Comparison of ENCODE assay signal across 9 cellular contexts in the genomic region with DNA sequence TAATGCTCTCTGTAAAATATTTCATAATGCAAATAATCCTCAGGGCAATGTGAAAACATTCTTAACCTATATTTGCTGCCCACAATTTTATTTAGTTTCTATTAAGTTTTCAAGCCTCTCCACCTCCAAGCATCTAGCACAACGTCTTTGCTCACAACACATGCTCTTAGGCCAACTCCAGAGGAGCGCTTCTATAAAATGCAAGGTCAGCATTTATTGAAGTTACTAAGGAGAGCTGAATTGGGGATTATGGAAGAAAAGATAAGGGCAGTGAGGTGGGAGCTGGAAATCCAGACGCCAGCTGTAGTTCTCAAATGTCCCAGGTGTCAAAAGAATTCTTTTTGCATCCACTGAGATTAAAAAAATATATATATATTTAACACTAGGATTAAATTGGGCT. TPM values are rescaled to one million over a fixed set of nuclear protein-coding genes. Genes with fewer than 3 reads are reported as not detected.
DNase-seq lines count a peak whose midpoint lies in the region; ATAC-seq, FAIRE-seq and TF ChIP-seq lines count a peak whose summit lies in the region.
"Had no signal": no experiment of that assay in that cellular context is flagged by ENCODE, and none has a peak within 500 bp of the region (broad histone marks: within the 10 kb centered on the region; RNA-seq: fewer than 3 reads in every experiment).

No MANE protein-coding gene starts in this region.

- H3K9me3 ChIP-seq in SK-N-SH (no peaks in the 10 kb centered on the region), right cardiac atrium (ENCODE audit: control insufficient read depth, low read length) (no peaks in the 10 kb centered on the region)

- H3K9me2 ChIP-seq in SK-N-SH = no peaks in the 10 kb centered on the region

- DNase-seq in SK-N-SH (peak; percentile 6), right cardiac atrium (no peak), frontal cortex (ENCODE audit: low spot score in 2 of 2) (no peak)

- 39% methylated on average over 3 of the region's 3 CpGs for WGBS in SK-N-SH (ENCODE audit: low lambda C conversion rate)
- 63% methylated on average over 3 of the region's 3 CpGs for WGBS in right cardiac atrium

- POLR2A ChIA-PET in SK-N-SH (lab: Yijun Ruan, JAX) = interaction anchor here (1.6 kb wide), 1 partner anchor 133 kb away, joined by 5 read pairs; no protein-coding TSS in a partner anchor

- no peaks in the 10 kb centered on the region for H4K20me1 ChIP-seq in SK-N-SH (ENCODE audit: insufficient read depth)

- peaks cover 65% of the 10 kb centered on the region for H3K79me2 ChIP-seq in SK-N-SH (ENCODE audit: insufficient read depth)

- TF ChIP-seq RAD21 in SK-N-SH (IDR thresholded peaks at IDR 0.05; ENCODE audit: low read length) = no peak

- FAIRE-seq in frontal cortex (lab: Jason Lieb, UNC) = no peak
- FAIRE-seq: H54 had no signal

- peaks cover 11% of the 10 kb centered on the region for H3K36me3 Mint-ChIP-seq in stimulated activated memory B cell treated with anti-CD40 and anti-IgM and Interleukin-4, amounts not matched to agents 10 μg/mL and 1 μg/mL and 100 μg/mL, for 72 hours

- H3K4me3 Mint-ChIP-seq in stimulated activated memory B cell treated with anti-CD40 and anti-IgM and Interleukin-4, amounts not matched to agents 10 μg/mL and 1 μg/mL and 100 μg/mL, for 72 hours = peak overlapping the region; percentile 96

- intact Hi-C loops in right cardiac atrium (cut with DNase I) = loop anchor here in 1 of 4 donors (10.0 kb wide), 1 partner anchor 137 kb away; no protein-coding TSS in a partner anchor

- H3K4me1 ChIP-seq in SK-N-SH (ENCODE audit: control insufficient read depth in 1 of 2, insufficient read depth in 2 of 2, low read depth in 1 of 2, low read length in 1 of 2) (peaks cover 7 to 8% of the 10 kb centered on the region in 2 experiments; a peak in 3 of 4 replicates), right cardiac atrium (ENCODE audit: control insufficient read depth, insufficient read depth, low read length) (no peaks in the 10 kb centered on the region)

- H3K27me3 Mint-ChIP-seq in stimulated activated memory B cell treated with anti-CD40 and anti-IgM and Interleukin-4, amounts not matched to agents 10 μg/mL and 1 μg/mL and 100 μg/mL, for 72 hours = no peaks in the 10 kb centered on the region

- H3K36me3 ChIP-seq in SK-N-SH (replicated peaks in 1 of 2; ENCODE audit: control insufficient read depth in 1 of 2, insufficient read depth in 2 of 2, low read length in 1 of 2) = peaks cover 0 to 11% of the 10 kb centered on the region in 2 experiments

- H3K9me3 Mint-ChIP-seq in stimulated activated memory B cell treated with anti-CD40 and anti-IgM and Interleukin-4, amounts not matched to agents 10 μg/mL and 1 μg/mL and 100 μg/mL, for 72 hours = peaks cover 3% of the 10 kb centered on the region

- no peak overlapping the region for H3K9ac ChIP-seq in SK-N-SH

- TF ChIP-seq CTCF in SK-N-SH (IDR thresholded peaks at IDR 0.05) = no peak
- no peak for TF ChIP-seq CTCF in VCaP (conservative IDR thresholded peaks at IDR 0.05)

- CTCF ChIA-PET in SK-N-SH (lab: Yijun Ruan, JAX) = interaction anchor here (2.2 kb wide), 1 partner anchor 183 kb away, joined by 8 read pairs; no protein-coding TSS in a partner anchor

- H2AFZ ChIP-seq in SK-N-SH (ENCODE audit: low read depth) = peak overlapping the region; percentile 92

- H3K4me3 ChIP-seq in SK-N-SH (ENCODE audit: low read depth in 2 of 2, low read length in 1 of 2) (peak overlapping the region; percentile 91 to 98; a peak in 3 of 4 replicates), right cardiac atrium (ENCODE audit: low read length) (peak overlapping the region; percentile 78)

- H3K27me3 ChIP-seq in SK-N-SH (ENCODE audit: insufficient read depth) = no peaks in the 10 kb centered on the region
- no peaks in the 10 kb centered on the region for H3K27me3 ChIP-seq in right cardiac atrium (ENCODE audit: control insufficient read depth, insufficient read depth)

- peak overlapping the region in 1 of 2 experiments; percentile 98; a peak in 2 of 4 replicates for H3K27ac ChIP-seq in SK-N-SH (ENCODE audit: low read depth in 2 of 2, low read length in 1 of 2)
- H3K27ac ChIP-seq in VCaP = peak overlapping the region; percentile 93
- H3K27ac ChIP-seq in right cardiac atrium (ENCODE audit: low read length) = no peak overlapping the region

- H3K4me2 ChIP-seq in SK-N-SH = peak overlapping the region; percentile 67

- TF ChIP-seq EP300 in SK-N-SH (IDR thresholded peaks at IDR 0.05; ENCODE audit: borderline replicate concordance in 1 of 2, low read depth in 1 of 2, low read length in 1 of 2) = no peak

- H3K4me1 Mint-ChIP-seq in stimulated activated memory B cell treated with anti-CD40 and anti-IgM and Interleukin-4, amounts not matched to agents 10 μg/mL and 1 μg/mL and 100 μg/mL, for 72 hours = peaks cover 41% of the 10 kb centered on the region

- H3F3A ChIP-seq in SK-N-SH (replicated peaks; ENCODE audit: insufficient read depth) = no peaks in the 10 kb centered on the region

- H3K27ac Mint-ChIP-seq in stimulated activated memory B cell treated with anti-CD40 and anti-IgM and Interleukin-4, amounts not matched to agents 10 μg/mL and 1 μg/mL and 100 μg/mL, for 72 hours = peak overlapping the region; percentile 99

- ATAC-seq in SK-N-SH treated with all-trans-retinoic acid at 6 μM for 48 hours (no peak), right cardiac atrium (no peak), HG03342 (IDR thresholded peaks at IDR 0.05; ENCODE audit: unreplicated experiment) (no peak), GM21381 (IDR thresholded peaks at IDR 0.05; ENCODE audit: unreplicated experiment) (no peak)
- ATAC-seq in stimulated activated memory B cell treated with anti-CD40 and anti-IgM and Interleukin-4, amounts not matched to agents 10 μg/mL and 1 μg/mL and 100 μg/mL, for 72 hours = no peak

TF ChIP-seq in SK-N-SH, 30 proteins besides CTCF, POLR2A, EP300 and RAD21 (continues in another document):
- TF ChIP-seq CHD2 (IDR thresholded peaks at IDR 0.05; ENCODE audit: low read length, partially characterized antibody) (no peak), JUND (IDR thresholded peaks at IDR 0.05) (no peak), NFIC (IDR thresholded peaks at IDR 0.05; ENCODE audit: borderline replicate concordance) (no peak), TAF1 (IDR thresholded peaks at IDR 0.05; ENCODE audit: borderline replicate concordance, low read depth, low read length) (no peak), MXI1 (IDR thresholded peaks at IDR 0.05; ENCODE audit: low read depth, low read length) (no peak)
- TF ChIP-seq, protein P1, sequence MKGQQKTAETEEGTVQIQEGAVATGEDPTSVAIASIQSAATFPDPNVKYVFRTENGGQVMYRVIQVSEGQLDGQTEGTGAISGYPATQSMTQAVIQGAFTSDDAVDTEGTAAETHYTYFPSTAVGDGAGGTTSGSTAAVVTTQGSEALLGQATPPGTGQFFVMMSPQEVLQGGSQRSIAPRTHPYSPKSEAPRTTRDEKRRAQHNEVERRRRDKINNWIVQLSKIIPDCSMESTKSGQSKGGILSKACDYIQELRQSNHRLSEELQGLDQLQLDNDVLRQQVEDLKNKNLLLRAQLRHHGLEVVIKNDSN (IDR thresholded peaks at IDR 0.05; ENCODE audit: borderline replicate concordance, low read depth) = no peak

TF ChIP-seq in SK-N-SH treated with all-trans-retinoic acid at 6 μM for 48 hours, 23 proteins besides CTCF, POLR2A, EP300 and RAD21 (continues in another document):
- TF ChIP-seq ZNF8 (CRISPR knock-in tag; IDR thresholded peaks at IDR 0.05) = no peak
- TF ChIP-seq RARB (CRISPR knock-in tag; IDR thresholded peaks at IDR 0.05) = no peak
- no peak for TF ChIP-seq ARNTL (CRISPR knock-in tag; IDR thresholded peaks at IDR 0.05; ENCODE audit: borderline replicate concordance, low read depth)
- TF ChIP-seq, protein P2, sequence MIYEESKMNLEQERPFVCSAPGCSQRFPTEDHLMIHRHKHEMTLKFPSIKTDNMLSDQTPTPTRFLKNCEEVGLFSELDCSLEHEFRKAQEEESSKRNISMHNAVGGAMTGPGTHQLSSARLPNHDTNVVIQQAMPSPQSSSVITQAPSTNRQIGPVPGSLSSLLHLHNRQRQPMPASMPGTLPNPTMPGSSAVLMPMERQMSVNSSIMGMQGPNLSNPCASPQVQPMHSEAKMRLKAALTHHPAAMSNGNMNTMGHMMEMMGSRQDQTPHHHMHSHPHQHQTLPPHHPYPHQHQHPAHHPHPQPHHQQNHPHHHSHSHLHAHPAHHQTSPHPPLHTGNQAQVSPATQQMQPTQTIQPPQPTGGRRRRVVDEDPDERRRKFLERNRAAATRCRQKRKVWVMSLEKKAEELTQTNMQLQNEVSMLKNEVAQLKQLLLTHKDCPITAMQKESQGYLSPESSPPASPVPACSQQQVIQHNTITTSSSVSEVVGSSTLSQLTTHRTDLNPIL (CRISPR knock-in tag; IDR thresholded peaks at IDR 0.05; ENCODE audit: low read depth) = no peak
- TF ChIP-seq BACH2 (CRISPR knock-in tag; IDR thresholded peaks at IDR 0.05; ENCODE audit: borderline replicate concordance) = no peak
- TF ChIP-seq ESRRG (CRISPR knock-in tag; IDR thresholded peaks at IDR 0.05) = no peak
- no peak for TF ChIP-seq CSDC2 (CRISPR knock-in tag; IDR thresholded peaks at IDR 0.05)
- no peak for TF ChIP-seq OSR1 (CRISPR knock-in tag; IDR thresholded peaks at IDR 0.05)
- no peak for TF ChIP-seq ISL1 (CRISPR knock-in tag; IDR thresholded peaks at IDR 0.05)
- TF ChIP-seq PPARA (CRISPR knock-in tag; IDR thresholded peaks at IDR 0.05; ENCODE audit: borderline replicate concordance) = no peak
- TF ChIP-seq ZFP30 (CRISPR knock-in tag; IDR thresholded peaks at IDR 0.05) = no peak
- TF ChIP-seq ZC3H10 (CRISPR knock-in tag; IDR thresholded peaks at IDR 0.05) = no peak
- no peak for TF ChIP-seq ZFP3 (CRISPR knock-in tag; IDR thresholded peaks at IDR 0.05)
- no peak for TF ChIP-seq ZNF70 (CRISPR knock-in tag; IDR thresholded peaks at IDR 0.05)

RNA-seq across cellular contexts. Expression of a gene that starts 1.0 kb away (rescaled TPM):
- 2.2 and 3.5 TPM in 2 replicates for polyA plus RNA-seq in SK-N-SH (2012; rRNA removed)
- polyA plus RNA-seq in SK-N-SH (2012; cell fraction: cytosol; rRNA removed) = 4.8 and 5.8 TPM in 2 replicates
- 1.4 and 3.5 TPM in 2 replicates for polyA plus RNA-seq in SK-N-SH (2012; cell fraction: nucleus; rRNA removed)
- 10 to 100 TPM; 13.6 to 19.6 (median 15.7) TPM for total RNA-seq in right cardiac atrium
- polyA plus RNA-seq in right cardiac atrium = 4.7 TPM
- 12.6 TPM for total RNA-seq in frontal cortex

RNA-seq across cellular contexts. Expression of a gene that starts 1.2 kb away (rescaled TPM):
- polyA plus RNA-seq in SK-N-SH (2012; rRNA removed) (5.7 and 7.7 TPM in 2 replicates), right cardiac atrium (4.9 TPM)
- polyA plus RNA-seq in SK-N-SH (2012; cell fraction: cytosol; rRNA removed) = 8.9 and 9.1 TPM in 2 replicates
- polyA plus RNA-seq in SK-N-SH (2012; cell fraction: nucleus; rRNA removed) = 4.1 and 7.1 TPM in 2 replicates
- total RNA-seq in right cardiac atrium (10 to 100 TPM; 10.3 to 13.9 (median 11.7) TPM), frontal cortex (24.9 TPM)

RNA-seq across cellular contexts. Expression of a gene that starts 59.3 kb away (rescaled TPM):
- not detected in 2 replicates for polyA plus RNA-seq in SK-N-SH (2012; rRNA removed)
- polyA plus RNA-seq in SK-N-SH (2012; cell fraction: cytosol; rRNA removed) = not detected in 2 replicates
- polyA plus RNA-seq in SK-N-SH (2012; cell fraction: nucleus; rRNA removed) = 0.25 and 0.43 TPM in 2 replicates
- under 1 TPM in 2 of 4 donors, not detected in 2; 0.11 to 0.50 TPM for total RNA-seq in right cardiac atrium
- 0.07 TPM for polyA plus RNA-seq in right cardiac atrium
- under 0.01 TPM for total RNA-seq in frontal cortex
